Comparison of ENCODE assay signal across 12 cellular contexts in genomic region chr16:58040945-58041627, GRCh38. TPM values are rescaled to one million over a fixed set of nuclear protein-coding genes. Genes with fewer than 3 reads are reported as not detected.
A peak's percentile ranks its signal among the peaks of the same experiment; 100 is the strongest.
DNase-seq lines count a peak whose midpoint lies in the region; ATAC-seq and TF ChIP-seq lines count a peak whose summit lies in the region.
"Had no signal": no experiment of that assay in that cellular context is flagged by ENCODE, and none has a peak within 500 bp of the region (broad histone marks: within the 10 kb centered on the region; RNA-seq: fewer than 3 reads in every experiment).

No MANE protein-coding gene starts in this region.

- H3K36me3 Mint-ChIP-seq in memory B cell, result no peaks in the 10 kb centered on the region
- peaks cover 13 to 74% (median 56%) of the 10 kb centered on the region in 3 experiments for H3K36me3 Mint-ChIP-seq in H9 (ENCODE audit: insufficient read depth in 1 of 3, low read depth in 3 of 3)
- H3K36me3 Mint-ChIP-seq: CD4-positive, CD25-positive, alpha-beta regulatory T cell; IgD-negative memory B cell had no signal

- no peak overlapping the region for H2BK5ac ChIP-seq in H9 (ENCODE audit: insufficient read length, low read length)

- H3K23me2 ChIP-seq in H9 (ENCODE audit: insufficient read length, low read depth, low read length, poor library complexity, severe bottlenecking), result no peaks in the 10 kb centered on the region

- no CpG with 5 or more reads among the region's 14 CpGs for WGBS in H9 (ENCODE audit: extremely low coverage, insufficient read length, low lambda C conversion rate)

- H3K27me3 ChIP-seq in BLaER1 treated with 17β-estradiol and CSF1 and Interleukin-3, amounts not matched to agents 10 nM and 100 nM, result no peaks in the 10 kb centered on the region
- H3K27me3 ChIP-seq in H9 (ENCODE audit: insufficient read depth, low read length), result no peaks in the 10 kb centered on the region

- H3K4me1 Mint-ChIP-seq in memory B cell (no peaks in the 10 kb centered on the region), H9 (no peaks in the 10 kb centered on the region)
- H3K4me1 Mint-ChIP-seq: CD4-positive, CD25-positive, alpha-beta regulatory T cell; IgD-negative memory B cell had no signal

- ATAC-seq in memory B cell (ENCODE audit: low read depth), result no peak

- peaks cover 2 to 27% (median 15%) of the 10 kb centered on the region in 10 experiments for H3K4me1 ChIP-seq in BLaER1 treated with 17β-estradiol and CSF1 and Interleukin-3, amounts not matched to agents 10 nM and 100 nM
- H3K4me1 ChIP-seq in H9 (ENCODE audit: insufficient read depth, low read length), result no peaks in the 10 kb centered on the region
- H3K4me1 ChIP-seq: HAP-1 had no signal

- no peaks in the 10 kb centered on the region for H3K79me2 ChIP-seq in H9 (ENCODE audit: insufficient read depth, low read length)

- H3K4ac ChIP-seq in H9 (ENCODE audit: low read depth, low read length), result no peak overlapping the region

- no peak overlapping the region for H3K18ac ChIP-seq in H9 (ENCODE audit: insufficient read length, low read depth, low read length)

- peak overlapping the region in 9 of 11 experiments; percentile 7 to 56 (median 38); a peak in 14 of 22 replicates for H3K4me2 ChIP-seq in BLaER1 treated with 17β-estradiol and CSF1 and Interleukin-3, amounts not matched to agents 10 nM and 100 nM
- no peak overlapping the region for H3K4me2 ChIP-seq in H9 (ENCODE audit: insufficient read depth, insufficient read length, low read length)

- H3K4me3 Mint-ChIP-seq in memory B cell, result no peak overlapping the region
- no peak overlapping the region for H3K4me3 Mint-ChIP-seq in H9
- H3K4me3 Mint-ChIP-seq: CD4-positive, CD25-positive, alpha-beta regulatory T cell; IgD-negative memory B cell had no signal

- peaks cover 0 to 3% (median 0%) of the 10 kb centered on the region in 11 experiments; a peak in 2 of 22 replicates for H4K20me1 ChIP-seq in BLaER1 treated with 17β-estradiol and CSF1 and Interleukin-3, amounts not matched to agents 10 nM and 100 nM
- H4K20me1 ChIP-seq in H9 (ENCODE audit: control insufficient read depth, insufficient read depth, insufficient read length), result no peaks in the 10 kb centered on the region

- H3K14ac ChIP-seq in H9 (ENCODE audit: insufficient read depth, low read length), result no peak overlapping the region

- no peak overlapping the region for H2BK15ac ChIP-seq in H9 (ENCODE audit: low read depth, low read length)

- H2AK5ac ChIP-seq in H9 (ENCODE audit: insufficient read length, low read length), result no peak overlapping the region

- no peak overlapping the region for H2AFZ ChIP-seq in H9 (ENCODE audit: low read length)

- no peak overlapping the region for H3T11ph ChIP-seq in H9 (ENCODE audit: low read length)

- H3K9me3 Mint-ChIP-seq in memory B cell (no peaks in the 10 kb centered on the region), H9 (no peaks in the 10 kb centered on the region; a peak in 1 of 5 replicates)

- no peak overlapping the region for H3K9ac ChIP-seq in BLaER1 treated with 17β-estradiol and CSF1 and Interleukin-3, amounts not matched to agents 10 nM and 100 nM
- H3K9ac ChIP-seq in H9 (ENCODE audit: extremely low read depth, insufficient read length, low read length), result no peak overlapping the region

- H3K27ac Mint-ChIP-seq in memory B cell, result peak overlapping the region; percentile 80
- no peak overlapping the region for H3K27ac Mint-ChIP-seq in H9

- H3K27ac ChIP-seq in BLaER1 treated with 17β-estradiol and CSF1 and Interleukin-3, amounts not matched to agents 10 nM and 100 nM, result no peak overlapping the region
- H3K27ac ChIP-seq in H9 (ENCODE audit: insufficient read length, low read depth, low read length), result no peak overlapping the region

- H3K79me1 ChIP-seq in H9 (ENCODE audit: insufficient read depth, low read depth, low read length, poor library complexity, severe bottlenecking), result no peaks in the 10 kb centered on the region

- no peak overlapping the region for H3K4me3 ChIP-seq in BLaER1 treated with 17β-estradiol and CSF1 and Interleukin-3, amounts not matched to agents 10 nM and 100 nM
- H3K4me3 ChIP-seq: HAP-1 had no signal

- no peak overlapping the region for H2BK120ac ChIP-seq in H9 (ENCODE audit: low read depth, low read length, poor library complexity, severe bottlenecking)

- no peak overlapping the region for H2BK20ac ChIP-seq in H9 (ENCODE audit: low read depth, low read length, poor library complexity, severe bottlenecking)

- H3K56ac ChIP-seq in H9 (ENCODE audit: insufficient read length, low read depth, low read length), result no peak overlapping the region

- H3K36me3 ChIP-seq in BLaER1 treated with 17β-estradiol and CSF1 and Interleukin-3, amounts not matched to agents 10 nM and 100 nM, result no peaks in the 10 kb centered on the region
- H3K36me3 ChIP-seq: HAP-1 had no signal

- DNase-seq in MV-4-11 (lab: John Stamatoyannopoulos, UW) (peak; percentile 34), memory B cell (ENCODE audit: low spot score in 2 of 2) (no peak), H9 (no peak), NCI-H446 treated with DMSO at 0.1 percent for 48 hours (lab: John Stamatoyannopoulos, UW) (no peak)
- DNase-seq in activated naive CD4-positive, alpha-beta T cell treated with anti-CD3 and anti-CD28 coated beads, Interleukin-2, amount 50 U/mL, for 16 hours, result no peak
- DNase-seq: CD4-positive, CD25-positive, alpha-beta regulatory T cell; DMS53; GF-D8; GOT3 had no signal

- H3K23ac ChIP-seq in H9 (ENCODE audit: insufficient read length, low read depth, low read length), result no peak overlapping the region

- no peak for TF ChIP-seq CTCF in H9 (conservative IDR thresholded peaks at IDR 0.05)

- H3K27me3 Mint-ChIP-seq in memory B cell (no peaks in the 10 kb centered on the region), H9 (ENCODE audit: low read depth) (no peaks in the 10 kb centered on the region)
- H3K27me3 Mint-ChIP-seq: CD4-positive, CD25-positive, alpha-beta regulatory T cell; IgD-negative memory B cell had no signal

- no peak overlapping the region for H4K5ac ChIP-seq in H9 (ENCODE audit: insufficient read length, low read depth, low read length)

- no peaks in the 10 kb centered on the region for H3K9me3 ChIP-seq in BLaER1 treated with 17β-estradiol and CSF1 and Interleukin-3, amounts not matched to agents 10 nM and 100 nM (replicated peaks in 1 of 11)
- no peaks in the 10 kb centered on the region for H3K9me3 ChIP-seq in H9 (ENCODE audit: control insufficient read depth, low read depth, low read length)
- H3K9me3 ChIP-seq: HAP-1 had no signal

- no peak overlapping the region for H4K8ac ChIP-seq in H9 (replicated peaks; ENCODE audit: insufficient read length, low read depth, low read length)

- no peak overlapping the region for H4K91ac ChIP-seq in H9 (ENCODE audit: insufficient read length, low read depth, low read length)

- no peak overlapping the region for H2BK12ac ChIP-seq in H9 (ENCODE audit: insufficient read length, low read depth, low read length)

RNA-seq across cellular contexts. Expression of gene MMP15, which starts 15.5 kb away (rescaled TPM):
- 32.9 and 33.6 TPM in 2 replicates for total RNA-seq in H9 (2021)

RNA-seq across cellular contexts. Expression of gene USB1, which starts 39.9 kb away (rescaled TPM):
- 65.0 and 65.6 TPM in 2 replicates for total RNA-seq in H9 (2021)

RNA-seq across cellular contexts. Expression of gene ZNF319, which starts 40.6 kb away (rescaled TPM):
- 5.6 and 6.6 TPM in 2 replicates for total RNA-seq in H9 (2021)
